1 cellular context compared by ENCODE assay signal in the genomic region with DNA sequence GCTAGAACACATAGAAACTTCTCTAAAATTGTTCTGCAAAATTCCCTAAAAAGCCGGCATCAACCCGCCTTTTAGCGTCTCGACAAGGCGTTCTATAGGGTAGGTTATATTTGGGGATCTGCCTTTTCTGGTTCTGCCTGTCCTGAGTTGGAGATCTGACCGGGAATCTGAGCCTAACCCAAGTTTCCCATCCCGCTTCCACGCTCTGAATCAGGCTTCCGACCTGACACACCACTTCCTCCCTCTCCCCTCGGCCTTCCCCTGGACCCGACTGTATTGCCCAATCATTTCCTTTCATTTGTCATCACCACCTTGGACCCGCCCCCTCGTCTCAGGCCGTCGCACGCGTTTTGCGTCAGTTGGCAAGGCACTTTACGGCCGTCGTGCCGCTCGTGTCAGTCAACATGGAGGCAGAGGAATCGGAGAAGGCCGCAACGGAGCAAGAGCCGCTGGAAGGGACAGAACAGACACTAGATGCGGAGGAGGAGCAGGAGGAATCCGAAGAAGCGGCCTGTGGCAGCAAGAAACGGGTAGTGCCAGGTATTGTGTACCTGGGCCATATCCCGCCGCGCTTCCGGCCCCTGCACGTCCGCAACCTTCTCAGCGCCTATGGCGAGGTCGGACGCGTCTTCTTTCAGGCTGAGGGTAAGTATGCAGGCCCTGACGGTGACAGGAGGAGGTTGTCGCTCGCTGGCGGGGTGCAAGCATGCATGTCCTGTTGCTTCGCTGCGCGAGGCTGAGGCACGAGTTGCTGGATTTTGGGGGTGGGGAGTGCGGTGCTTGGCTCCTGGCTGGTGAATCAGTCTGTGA.
A peak's percentile ranks its signal among the peaks of the same experiment; 100 is the strongest.
TF ChIP-seq lines count a peak whose summit lies in the region.

A gene (plus strand): TSS at position 375 of the 810 bp plus-strand sequence. CDS start 30 bp downstream, at position 405.

TF ChIP-seq in K562, 482 proteins besides CTCF, POLR2A, EP300 and RAD21 (continued from another document and continues in another):
- TF ChIP-seq ZNF561 (CRISPR knock-in tag; conservative IDR thresholded peaks at IDR 0.05) (no peak), EWSR1 (IDR thresholded peaks at IDR 0.05; ENCODE audit: borderline replicate concordance, low read depth, partially characterized antibody) (no peak), ZNF766 (CRISPR knock-in tag; conservative IDR thresholded peaks at IDR 0.05) (no peak), EP400 (IDR thresholded peaks at IDR 0.05) (peak; percentile 95), SPI1 (IDR thresholded peaks at IDR 0.05; ENCODE audit: borderline replicate concordance, low read depth, low read length) (peak; percentile 99), NBN (IDR thresholded peaks at IDR 0.05; ENCODE audit: low read depth) (peak; percentile 98), SAP30 (IDR thresholded peaks at IDR 0.05; ENCODE audit: borderline replicate concordance, insufficient read depth, low read depth, low read length, poor library complexity, severe bottlenecking) (peak; percentile 74), RBM14 (IDR thresholded peaks at IDR 0.05; ENCODE audit: borderline replicate concordance, insufficient read depth, low read depth, low read length) (no peak), TAF1 (IDR thresholded peaks at IDR 0.05; ENCODE audit: control insufficient read depth, extremely low read depth, insufficient read depth, low read length, severe bottlenecking) (peak; percentile 95), NCOA4 (IDR thresholded peaks at IDR 0.05; ENCODE audit: partially characterized antibody) (no peak), GABPA (tag; conservative IDR thresholded peaks at IDR 0.05; ENCODE audit: low read depth) (peak; percentile 79), TCF3 (CRISPR knock-in tag; IDR thresholded peaks at IDR 0.05) (no peak; the same call in 1 of the 2 replicates), MTA3 (IDR thresholded peaks at IDR 0.05; ENCODE audit: borderline replicate concordance) (peak; percentile 92), SAFB (IDR thresholded peaks at IDR 0.05; ENCODE audit: borderline replicate concordance, low read depth, low read length) (no peak), ZNF324 (CRISPR knock-in tag; IDR thresholded peaks at IDR 0.05) (no peak), RFX1 (IDR thresholded peaks at IDR 0.05) (peak; percentile 61), MXI1 (IDR thresholded peaks at IDR 0.05; ENCODE audit: low read depth, low read length) (peak; percentile 79), HNRNPL (IDR thresholded peaks at IDR 0.05; ENCODE audit: low read depth, low read length) (no peak), ZNF232 (CRISPR knock-in tag; IDR thresholded peaks at IDR 0.05) (peak; percentile 57; the same call in 1 of the 2 replicates), NR3C1 (CRISPR knock-in tag; IDR thresholded peaks at IDR 0.05) (no peak), PHTF2 (CRISPR knock-in tag; IDR thresholded peaks at IDR 0.05) (peak; percentile 8; the same call in 1 of the 2 replicates), TBP (optimal IDR thresholded peaks at IDR 0.05; ENCODE audit: low read depth, low read length) (peak; percentile 86), ZNF589 (CRISPR knock-in tag; IDR thresholded peaks at IDR 0.05; ENCODE audit: low read depth) (no peak), RB1 (IDR thresholded peaks at IDR 0.05; ENCODE audit: low read depth) (peak; percentile 62; the same call in 1 of the 2 replicates), ZNF507 (tag; conservative IDR thresholded peaks at IDR 0.05) (no peak), NEUROD1 (IDR thresholded peaks at IDR 0.05; ENCODE audit: borderline replicate concordance, low read depth, low read length, partially characterized antibody) (peak; percentile 85)
- TF ChIP-seq, protein P1, sequence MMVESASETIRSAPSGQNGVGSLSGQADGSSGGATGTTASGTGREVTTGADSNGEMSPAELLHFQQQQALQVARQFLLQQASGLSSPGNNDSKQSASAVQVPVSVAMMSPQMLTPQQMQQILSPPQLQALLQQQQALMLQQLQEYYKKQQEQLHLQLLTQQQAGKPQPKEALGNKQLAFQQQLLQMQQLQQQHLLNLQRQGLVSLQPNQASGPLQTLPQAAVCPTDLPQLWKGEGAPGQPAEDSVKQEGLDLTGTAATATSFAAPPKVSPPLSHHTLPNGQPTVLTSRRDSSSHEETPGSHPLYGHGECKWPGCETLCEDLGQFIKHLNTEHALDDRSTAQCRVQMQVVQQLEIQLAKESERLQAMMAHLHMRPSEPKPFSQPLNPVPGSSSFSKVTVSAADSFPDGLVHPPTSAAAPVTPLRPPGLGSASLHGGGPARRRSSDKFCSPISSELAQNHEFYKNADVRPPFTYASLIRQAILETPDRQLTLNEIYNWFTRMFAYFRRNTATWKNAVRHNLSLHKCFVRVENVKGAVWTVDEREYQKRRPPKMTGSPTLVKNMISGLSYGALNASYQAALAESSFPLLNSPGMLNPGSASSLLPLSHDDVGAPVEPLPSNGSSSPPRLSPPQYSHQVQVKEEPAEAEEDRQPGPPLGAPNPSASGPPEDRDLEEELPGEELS (CRISPR knock-in tag; IDR thresholded peaks at IDR 0.05; ENCODE audit: borderline replicate concordance): no peak
- TF ChIP-seq, protein P2, sequence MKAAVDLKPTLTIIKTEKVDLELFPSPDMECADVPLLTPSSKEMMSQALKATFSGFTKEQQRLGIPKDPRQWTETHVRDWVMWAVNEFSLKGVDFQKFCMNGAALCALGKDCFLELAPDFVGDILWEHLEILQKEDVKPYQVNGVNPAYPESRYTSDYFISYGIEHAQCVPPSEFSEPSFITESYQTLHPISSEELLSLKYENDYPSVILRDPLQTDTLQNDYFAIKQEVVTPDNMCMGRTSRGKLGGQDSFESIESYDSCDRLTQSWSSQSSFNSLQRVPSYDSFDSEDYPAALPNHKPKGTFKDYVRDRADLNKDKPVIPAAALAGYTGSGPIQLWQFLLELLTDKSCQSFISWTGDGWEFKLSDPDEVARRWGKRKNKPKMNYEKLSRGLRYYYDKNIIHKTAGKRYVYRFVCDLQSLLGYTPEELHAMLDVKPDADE (conservative IDR thresholded peaks at IDR 0.05; ENCODE audit: control insufficient read depth, low read depth, low read length): peak; percentile 68; the same call in 1 of the 2 replicates
- TF ChIP-seq, protein P3, sequence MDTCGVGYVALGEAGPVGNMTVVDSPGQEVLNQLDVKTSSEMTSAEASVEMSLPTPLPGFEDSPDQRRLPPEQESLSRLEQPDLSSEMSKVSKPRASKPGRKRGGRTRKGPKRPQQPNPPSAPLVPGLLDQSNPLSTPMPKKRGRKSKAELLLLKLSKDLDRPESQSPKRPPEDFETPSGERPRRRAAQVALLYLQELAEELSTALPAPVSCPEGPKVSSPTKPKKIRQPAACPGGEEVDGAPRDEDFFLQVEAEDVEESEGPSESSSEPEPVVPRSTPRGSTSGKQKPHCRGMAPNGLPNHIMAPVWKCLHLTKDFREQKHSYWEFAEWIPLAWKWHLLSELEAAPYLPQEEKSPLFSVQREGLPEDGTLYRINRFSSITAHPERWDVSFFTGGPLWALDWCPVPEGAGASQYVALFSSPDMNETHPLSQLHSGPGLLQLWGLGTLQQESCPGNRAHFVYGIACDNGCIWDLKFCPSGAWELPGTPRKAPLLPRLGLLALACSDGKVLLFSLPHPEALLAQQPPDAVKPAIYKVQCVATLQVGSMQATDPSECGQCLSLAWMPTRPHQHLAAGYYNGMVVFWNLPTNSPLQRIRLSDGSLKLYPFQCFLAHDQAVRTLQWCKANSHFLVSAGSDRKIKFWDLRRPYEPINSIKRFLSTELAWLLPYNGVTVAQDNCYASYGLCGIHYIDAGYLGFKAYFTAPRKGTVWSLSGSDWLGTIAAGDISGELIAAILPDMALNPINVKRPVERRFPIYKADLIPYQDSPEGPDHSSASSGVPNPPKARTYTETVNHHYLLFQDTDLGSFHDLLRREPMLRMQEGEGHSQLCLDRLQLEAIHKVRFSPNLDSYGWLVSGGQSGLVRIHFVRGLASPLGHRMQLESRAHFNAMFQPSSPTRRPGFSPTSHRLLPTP (IDR thresholded peaks at IDR 0.05; ENCODE audit: borderline replicate concordance, extremely low read depth, insufficient read length): no peak
- TF ChIP-seq, protein P4, sequence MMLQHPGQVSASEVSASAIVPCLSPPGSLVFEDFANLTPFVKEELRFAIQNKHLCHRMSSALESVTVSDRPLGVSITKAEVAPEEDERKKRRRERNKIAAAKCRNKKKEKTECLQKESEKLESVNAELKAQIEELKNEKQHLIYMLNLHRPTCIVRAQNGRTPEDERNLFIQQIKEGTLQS (IDR thresholded peaks at IDR 0.05): peak; percentile 96
- TF ChIP-seq, protein P4 (CRISPR knock-in tag; conservative IDR thresholded peaks at IDR 0.05): no peak
- TF ChIP-seq, protein P5, sequence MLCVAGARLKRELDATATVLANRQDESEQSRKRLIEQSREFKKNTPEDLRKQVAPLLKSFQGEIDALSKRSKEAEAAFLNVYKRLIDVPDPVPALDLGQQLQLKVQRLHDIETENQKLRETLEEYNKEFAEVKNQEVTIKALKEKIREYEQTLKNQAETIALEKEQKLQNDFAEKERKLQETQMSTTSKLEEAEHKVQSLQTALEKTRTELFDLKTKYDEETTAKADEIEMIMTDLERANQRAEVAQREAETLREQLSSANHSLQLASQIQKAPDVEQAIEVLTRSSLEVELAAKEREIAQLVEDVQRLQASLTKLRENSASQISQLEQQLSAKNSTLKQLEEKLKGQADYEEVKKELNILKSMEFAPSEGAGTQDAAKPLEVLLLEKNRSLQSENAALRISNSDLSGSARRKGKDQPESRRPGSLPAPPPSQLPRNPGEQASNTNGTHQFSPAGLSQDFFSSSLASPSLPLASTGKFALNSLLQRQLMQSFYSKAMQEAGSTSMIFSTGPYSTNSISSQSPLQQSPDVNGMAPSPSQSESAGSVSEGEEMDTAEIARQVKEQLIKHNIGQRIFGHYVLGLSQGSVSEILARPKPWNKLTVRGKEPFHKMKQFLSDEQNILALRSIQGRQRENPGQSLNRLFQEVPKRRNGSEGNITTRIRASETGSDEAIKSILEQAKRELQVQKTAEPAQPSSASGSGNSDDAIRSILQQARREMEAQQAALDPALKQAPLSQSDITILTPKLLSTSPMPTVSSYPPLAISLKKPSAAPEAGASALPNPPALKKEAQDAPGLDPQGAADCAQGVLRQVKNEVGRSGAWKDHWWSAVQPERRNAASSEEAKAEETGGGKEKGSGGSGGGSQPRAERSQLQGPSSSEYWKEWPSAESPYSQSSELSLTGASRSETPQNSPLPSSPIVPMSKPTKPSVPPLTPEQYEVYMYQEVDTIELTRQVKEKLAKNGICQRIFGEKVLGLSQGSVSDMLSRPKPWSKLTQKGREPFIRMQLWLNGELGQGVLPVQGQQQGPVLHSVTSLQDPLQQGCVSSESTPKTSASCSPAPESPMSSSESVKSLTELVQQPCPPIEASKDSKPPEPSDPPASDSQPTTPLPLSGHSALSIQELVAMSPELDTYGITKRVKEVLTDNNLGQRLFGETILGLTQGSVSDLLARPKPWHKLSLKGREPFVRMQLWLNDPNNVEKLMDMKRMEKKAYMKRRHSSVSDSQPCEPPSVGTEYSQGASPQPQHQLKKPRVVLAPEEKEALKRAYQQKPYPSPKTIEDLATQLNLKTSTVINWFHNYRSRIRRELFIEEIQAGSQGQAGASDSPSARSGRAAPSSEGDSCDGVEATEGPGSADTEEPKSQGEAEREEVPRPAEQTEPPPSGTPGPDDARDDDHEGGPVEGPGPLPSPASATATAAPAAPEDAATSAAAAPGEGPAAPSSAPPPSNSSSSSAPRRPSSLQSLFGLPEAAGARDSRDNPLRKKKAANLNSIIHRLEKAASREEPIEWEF (CRISPR knock-in tag; IDR thresholded peaks at IDR 0.05): no peak
- TF ChIP-seq, protein P6, sequence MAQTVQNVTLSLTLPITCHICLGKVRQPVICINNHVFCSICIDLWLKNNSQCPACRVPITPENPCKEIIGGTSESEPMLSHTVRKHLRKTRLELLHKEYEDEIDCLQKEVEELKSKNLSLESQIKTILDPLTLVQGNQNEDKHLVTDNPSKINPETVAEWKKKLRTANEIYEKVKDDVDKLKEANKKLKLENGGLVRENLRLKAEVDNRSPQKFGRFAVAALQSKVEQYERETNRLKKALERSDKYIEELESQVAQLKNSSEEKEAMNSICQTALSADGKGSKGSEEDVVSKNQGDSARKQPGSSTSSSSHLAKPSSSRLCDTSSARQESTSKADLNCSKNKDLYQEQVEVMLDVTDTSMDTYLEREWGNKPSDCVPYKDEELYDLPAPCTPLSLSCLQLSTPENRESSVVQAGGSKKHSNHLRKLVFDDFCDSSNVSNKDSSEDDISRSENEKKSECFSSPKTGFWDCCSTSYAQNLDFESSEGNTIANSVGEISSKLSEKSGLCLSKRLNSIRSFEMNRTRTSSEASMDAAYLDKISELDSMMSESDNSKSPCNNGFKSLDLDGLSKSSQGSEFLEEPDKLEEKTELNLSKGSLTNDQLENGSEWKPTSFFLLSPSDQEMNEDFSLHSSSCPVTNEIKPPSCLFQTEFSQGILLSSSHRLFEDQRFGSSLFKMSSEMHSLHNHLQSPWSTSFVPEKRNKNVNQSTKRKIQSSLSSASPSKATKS (CRISPR knock-in tag; IDR thresholded peaks at IDR 0.05): no peak
- TF ChIP-seq, protein P7, sequence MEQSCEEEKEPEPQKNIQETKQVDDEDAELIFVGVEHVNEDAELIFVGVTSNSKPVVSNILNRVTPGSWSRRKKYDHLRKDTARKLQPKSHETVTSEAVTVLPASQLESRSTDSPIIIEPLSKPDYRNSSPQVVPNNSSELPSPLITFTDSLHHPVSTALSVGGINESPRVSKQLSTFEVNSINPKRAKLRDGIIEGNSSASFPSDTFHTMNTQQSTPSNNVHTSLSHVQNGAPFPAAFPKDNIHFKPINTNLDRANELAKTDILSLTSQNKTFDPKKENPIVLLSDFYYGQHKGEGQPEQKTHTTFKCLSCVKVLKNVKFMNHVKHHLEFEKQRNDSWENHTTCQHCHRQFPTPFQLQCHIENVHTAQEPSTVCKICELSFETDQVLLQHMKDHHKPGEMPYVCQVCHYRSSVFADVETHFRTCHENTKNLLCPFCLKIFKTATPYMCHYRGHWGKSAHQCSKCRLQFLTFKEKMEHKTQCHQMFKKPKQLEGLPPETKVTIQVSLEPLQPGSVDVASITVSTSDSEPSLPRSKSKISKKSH (CRISPR knock-in tag; IDR thresholded peaks at IDR 0.05): no peak
- TF ChIP-seq, protein P8, sequence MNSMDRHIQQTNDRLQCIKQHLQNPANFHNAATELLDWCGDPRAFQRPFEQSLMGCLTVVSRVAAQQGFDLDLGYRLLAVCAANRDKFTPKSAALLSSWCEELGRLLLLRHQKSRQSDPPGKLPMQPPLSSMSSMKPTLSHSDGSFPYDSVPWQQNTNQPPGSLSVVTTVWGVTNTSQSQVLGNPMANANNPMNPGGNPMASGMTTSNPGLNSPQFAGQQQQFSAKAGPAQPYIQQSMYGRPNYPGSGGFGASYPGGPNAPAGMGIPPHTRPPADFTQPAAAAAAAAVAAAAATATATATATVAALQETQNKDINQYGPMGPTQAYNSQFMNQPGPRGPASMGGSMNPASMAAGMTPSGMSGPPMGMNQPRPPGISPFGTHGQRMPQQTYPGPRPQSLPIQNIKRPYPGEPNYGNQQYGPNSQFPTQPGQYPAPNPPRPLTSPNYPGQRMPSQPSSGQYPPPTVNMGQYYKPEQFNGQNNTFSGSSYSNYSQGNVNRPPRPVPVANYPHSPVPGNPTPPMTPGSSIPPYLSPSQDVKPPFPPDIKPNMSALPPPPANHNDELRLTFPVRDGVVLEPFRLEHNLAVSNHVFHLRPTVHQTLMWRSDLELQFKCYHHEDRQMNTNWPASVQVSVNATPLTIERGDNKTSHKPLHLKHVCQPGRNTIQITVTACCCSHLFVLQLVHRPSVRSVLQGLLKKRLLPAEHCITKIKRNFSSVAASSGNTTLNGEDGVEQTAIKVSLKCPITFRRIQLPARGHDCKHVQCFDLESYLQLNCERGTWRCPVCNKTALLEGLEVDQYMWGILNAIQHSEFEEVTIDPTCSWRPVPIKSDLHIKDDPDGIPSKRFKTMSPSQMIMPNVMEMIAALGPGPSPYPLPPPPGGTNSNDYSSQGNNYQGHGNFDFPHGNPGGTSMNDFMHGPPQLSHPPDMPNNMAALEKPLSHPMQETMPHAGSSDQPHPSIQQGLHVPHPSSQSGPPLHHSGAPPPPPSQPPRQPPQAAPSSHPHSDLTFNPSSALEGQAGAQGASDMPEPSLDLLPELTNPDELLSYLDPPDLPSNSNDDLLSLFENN (IDR thresholded peaks at IDR 0.05; ENCODE audit: low read depth in 2 of 2, low read length in 2 of 2): peak in 1 of 2 experiments; percentile 58; a peak in 1 of 4 replicates
